In the genomic region with DNA sequence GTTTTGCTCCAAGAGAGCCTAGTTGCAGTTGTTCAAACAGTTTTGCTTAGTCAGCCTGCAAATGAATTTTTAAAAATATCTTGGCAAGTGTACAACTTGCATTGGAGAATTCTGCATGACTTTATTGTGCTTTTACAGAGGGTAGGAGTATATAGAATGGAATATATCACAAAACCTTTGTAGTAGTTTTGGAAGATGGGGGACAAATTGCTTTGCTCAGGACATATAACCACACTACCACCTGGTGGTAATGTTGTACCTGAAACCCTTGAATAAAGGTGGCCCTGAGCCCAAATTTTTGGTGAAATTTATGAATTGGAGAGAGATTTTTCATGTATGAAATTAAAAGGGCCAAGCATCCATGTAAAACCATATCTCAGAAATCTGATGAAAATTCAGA, we compare ENCODE assay signal across 1 cellular context.
TF ChIP-seq lines count a peak whose summit lies in the region.

No MANE protein-coding gene starts in this region.

TF ChIP-seq in H1, 55 proteins besides CTCF, POLR2A, EP300 and RAD21 (continued from another document):
- TF ChIP-seq TCF12 (IDR thresholded peaks at IDR 0.05; ENCODE audit: low read depth, low read length) (no peak), SP2 (IDR thresholded peaks at IDR 0.05; ENCODE audit: low read length) (no peak), GABPA (IDR thresholded peaks at IDR 0.05; ENCODE audit: borderline replicate concordance, insufficient read depth, low read length) (no peak), GTF2F1 (IDR thresholded peaks at IDR 0.05; ENCODE audit: borderline replicate concordance, low read depth, low read length) (no peak), PHF8 (conservative IDR thresholded peaks at IDR 0.05; ENCODE audit: low read depth, low read length) (no peak), BACH1 (IDR thresholded peaks at IDR 0.05; ENCODE audit: low read length) (no peak)
